ENCODE assay signal across 13 cellular contexts in genomic region chr5:40630166-40630565, GRCh38.
"Had no signal": no experiment of that assay in that cellular context is flagged by ENCODE, and none has a peak within 500 bp of the region (broad histone marks: within the 10 kb centered on the region; RNA-seq: fewer than 3 reads in every experiment).

No MANE protein-coding gene starts in this region.

- H3K4me3 Mint-ChIP-seq: activated CD8-positive, alpha-beta T cell treated with anti-CD3 and anti-CD28 coated beads for 36 hours; activated naive CD4-positive, alpha-beta T cell treated with anti-CD3 and anti-CD28 coated beads, Interleukin-2, amount 50 U/mL, for 24 hours; activated T-cell treated with anti-CD3 and anti-CD28 coated beads, Interleukin-2, amount 50 U/mL, for 4 hours; naive thymus-derived CD4-positive, alpha-beta T cell had no signal

- ATAC-seq: activated CD8-positive, alpha-beta T cell treated with anti-CD3 and anti-CD28 coated beads for 36 hours; activated T-cell treated with anti-CD3 and anti-CD28 coated beads, Interleukin-2, amount 50 U/mL, for 4 hours; gastrocnemius medialis; left lobe of liver; naive thymus-derived CD4-positive, alpha-beta T cell had no signal

- H3K27ac Mint-ChIP-seq: activated CD8-positive, alpha-beta T cell treated with anti-CD3 and anti-CD28 coated beads for 36 hours; activated naive CD4-positive, alpha-beta T cell treated with anti-CD3 and anti-CD28 coated beads, Interleukin-2, amount 50 U/mL, for 24 hours had no signal

- H3K27me3 Mint-ChIP-seq: activated CD8-positive, alpha-beta T cell treated with anti-CD3 and anti-CD28 coated beads for 36 hours; activated naive CD4-positive, alpha-beta T cell treated with anti-CD3 and anti-CD28 coated beads, Interleukin-2, amount 50 U/mL, for 24 hours; naive thymus-derived CD4-positive, alpha-beta T cell had no signal

- DNase-seq: activated CD4-positive, alpha-beta T cell treated with anti-CD3 and anti-CD28 coated beads for 48 hours; activated CD8-positive, alpha-beta T cell treated with anti-CD3 and anti-CD28 coated beads for 36 hours; activated effector memory CD4-positive, alpha-beta T cell treated with Interleukin-2 at 50 U/mL for 16 hours; activated T-cell treated with anti-CD3 and anti-CD28 coated beads, Interleukin-2, amount 50 U/mL, for 4 hours; adrenal gland; gastrocnemius medialis; naive thymus-derived CD4-positive, alpha-beta T cell; stimulated activated CD4-positive, alpha-beta T cell treated with anti-CD3 and anti-CD28 coated beads, Interleukin-1b, Interleukin-23, amount 100 ng/mL, for 48 hours; T1000; tibial artery; uterus had no signal

- H3K9me3 Mint-ChIP-seq: activated CD8-positive, alpha-beta T cell treated with anti-CD3 and anti-CD28 coated beads for 36 hours; activated naive CD4-positive, alpha-beta T cell treated with anti-CD3 and anti-CD28 coated beads, Interleukin-2, amount 50 U/mL, for 24 hours; activated T-cell treated with anti-CD3 and anti-CD28 coated beads, Interleukin-2, amount 50 U/mL, for 4 hours had no signal
